21 cellular contexts compared by ENCODE assay signal in the genomic region with DNA sequence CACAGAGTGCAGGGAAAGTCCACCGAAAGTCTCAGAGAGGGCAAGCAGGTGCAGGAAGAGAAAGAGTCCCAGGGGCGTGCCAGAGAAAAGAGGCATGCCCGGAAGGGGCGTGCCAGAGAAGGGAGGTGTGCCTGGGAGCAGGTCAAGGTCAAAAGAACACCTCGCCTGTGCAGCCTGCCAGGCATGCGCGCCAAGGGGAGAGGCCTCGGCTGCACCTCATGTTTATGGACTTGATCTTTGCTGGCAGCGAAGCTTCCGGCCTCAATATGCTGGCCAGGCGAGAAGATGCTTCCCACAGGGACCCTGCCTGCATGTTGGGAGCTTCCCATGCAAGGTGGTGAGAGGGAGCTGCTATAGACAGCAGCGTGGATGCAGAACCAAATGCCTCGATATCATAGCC.
"Had no signal": no experiment of that assay in that cellular context is flagged by ENCODE, and none has a peak within 500 bp of the region (broad histone marks: within the 10 kb centered on the region; RNA-seq: fewer than 3 reads in every experiment).

No MANE protein-coding gene starts in this region.

- H3K27ac ChIP-seq: body of pancreas, gastrocnemius medialis, VCaP had no signal

- H3K27me3 Mint-ChIP-seq: activated naive CD8-positive, alpha-beta T cell treated with anti-CD3 and anti-CD28 coated beads, Interleukin-2, amount 10 ng/mL, durations not matched to agents 7 days and 5 days had no signal

- H3K9me3 ChIP-seq: gastrocnemius medialis had no signal

- H3K4me1 ChIP-seq: body of pancreas, gastrocnemius medialis had no signal

- H3K36me3 ChIP-seq: gastrocnemius medialis had no signal

- ATAC-seq: body of pancreas; gastrocnemius medialis; left ventricle myocardium superior; naive thymus-derived CD4-positive, alpha-beta T cell had no signal

- H3K36me3 Mint-ChIP-seq: activated naive CD8-positive, alpha-beta T cell treated with anti-CD3 and anti-CD28 coated beads, Interleukin-2, amount 10 ng/mL, durations not matched to agents 7 days and 5 days; memory B cell; naive thymus-derived CD4-positive, alpha-beta T cell had no signal

- H3K4me3 Mint-ChIP-seq: activated naive CD8-positive, alpha-beta T cell treated with anti-CD3 and anti-CD28 coated beads, Interleukin-2, amount 10 ng/mL, durations not matched to agents 7 days and 5 days; memory B cell; naive thymus-derived CD4-positive, alpha-beta T cell; stimulated activated naive CD8-positive, alpha-beta T cell treated with anti-CD3 and anti-CD28 coated beads, Interleukin-15, Interleukin-2, amounts not matched to agents 100 ng/mL and 50 ng/mL, for 24 hours; T-helper 1 cell treated with Interleukin-12 subunit alpha and Interleukin-12 subunit beta and Interleukin-4 antibody, amounts not matched to agents 30 μg/mL and 1 μg/mL, for 36 hours had no signal

- H3K4me1 Mint-ChIP-seq: activated naive CD8-positive, alpha-beta T cell treated with anti-CD3 and anti-CD28 coated beads, Interleukin-2, amount 10 ng/mL, durations not matched to agents 7 days and 5 days; memory B cell; naive thymus-derived CD4-positive, alpha-beta T cell had no signal

- DNase-seq: activated CD4-positive, alpha-beta T cell treated with anti-CD3 and anti-CD28 coated beads, Interleukin-2, amount 50 U/mL, for 1 hour; activated CD4-positive, CD25-positive, alpha-beta regulatory T cell treated with anti-CD3 and anti-CD28 coated beads, Interleukin-2, amount 50 U/mL, for 72 hours; activated naive CD4-positive, alpha-beta T cell treated with Interleukin-2 at 50 U/mL for 16 hours; activated naive CD8-positive, alpha-beta T cell treated with anti-CD3 and anti-CD28 coated beads, Interleukin-2, amount 10 ng/mL, durations not matched to agents 7 days and 5 days; activated T-cell treated with anti-CD3 and anti-CD28 coated beads, Interleukin-2, amount 50 U/mL, for 1 hour; amygdala; body of pancreas; caudate nucleus; gastrocnemius medialis; kidney glomerular epithelial cell; left ventricle myocardium superior; naive thymus-derived CD4-positive, alpha-beta T cell; retina; stimulated activated CD4-positive, alpha-beta T cell treated with anti-CD3 and anti-CD28 coated beads, Interleukin-15, amount 100 ng/mL, for 24 hours; stimulated activated CD4-positive, alpha-beta T cell treated with anti-CD3 and anti-CD28 coated beads, Interleukin-2, amount 100 ng/mL, for 48 hours; trophoblast cell had no signal

- H3K27ac Mint-ChIP-seq: activated naive CD8-positive, alpha-beta T cell treated with anti-CD3 and anti-CD28 coated beads, Interleukin-2, amount 10 ng/mL, durations not matched to agents 7 days and 5 days; activated T-helper 2 cell treated with anti-CD3 and anti-CD28 coated beads, Interferon-gamma antibody, Interleukin-2, Interleukin-4, amounts not matched to agents 10 μg/mL and 5 μg/mL and 100 μg/mL, durations not matched to agents 14 hours and 24 hours and 36 hours; memory B cell; naive thymus-derived CD4-positive, alpha-beta T cell; stimulated activated naive CD8-positive, alpha-beta T cell treated with anti-CD3 and anti-CD28 coated beads, Interleukin-15, Interleukin-2, amounts not matched to agents 100 ng/mL and 50 ng/mL, for 24 hours; T-helper 1 cell treated with Interleukin-12 subunit alpha and Interleukin-12 subunit beta and Interleukin-4 antibody, amounts not matched to agents 30 μg/mL and 1 μg/mL, for 36 hours had no signal

- H3K27me3 ChIP-seq: body of pancreas, gastrocnemius medialis had no signal

- H3K4me3 ChIP-seq: body of pancreas, gastrocnemius medialis had no signal
